Comparison of ENCODE assay signal across 16 cellular contexts in genomic region chr7:120400806-120401455, GRCh38.
DNase-seq lines count a peak whose midpoint lies in the region; ATAC-seq lines count a peak whose summit lies in the region.
"Had no signal": no experiment of that assay in that cellular context is flagged by ENCODE, and none has a peak within 500 bp of the region (broad histone marks: within the 10 kb centered on the region; RNA-seq: fewer than 3 reads in every experiment).

No MANE protein-coding gene starts in this region.

- no peaks in the 10 kb centered on the region for H3K27me3 Mint-ChIP-seq in activated CD4-positive, alpha-beta T cell treated with anti-CD3 and anti-CD28 coated beads, Interleukin-2, amount 10 ng/mL, durations not matched to agents 24 days and 14 days
- H3K27me3 Mint-ChIP-seq: natural killer cell treated with Interleukin-12 subunit alpha and Interleukin-12 subunit beta and Interleukin-15 and Interleukin-18, amount 100 ng/mL, for 72 hours had no signal

- H3K9me3 Mint-ChIP-seq in activated CD4-positive, alpha-beta T cell treated with anti-CD3 and anti-CD28 coated beads, Interleukin-2, amount 10 ng/mL, durations not matched to agents 24 days and 14 days: no peaks in the 10 kb centered on the region

- no peaks in the 10 kb centered on the region for H3K36me3 Mint-ChIP-seq in activated CD4-positive, alpha-beta T cell treated with anti-CD3 and anti-CD28 coated beads, Interleukin-2, amount 10 ng/mL, durations not matched to agents 24 days and 14 days (ENCODE audit: low read depth)
- H3K36me3 Mint-ChIP-seq: natural killer cell treated with Interleukin-12 subunit alpha and Interleukin-12 subunit beta and Interleukin-15 and Interleukin-18, amount 100 ng/mL, for 72 hours had no signal

- no peaks in the 10 kb centered on the region for H3K4me1 Mint-ChIP-seq in activated CD4-positive, alpha-beta T cell treated with anti-CD3 and anti-CD28 coated beads, Interleukin-2, amount 10 ng/mL, durations not matched to agents 24 days and 14 days

- peak; percentile 9 for DNase-seq in OCI-M1 (lab: John Stamatoyannopoulos, UW)
- no peak for DNase-seq in activated CD4-positive, alpha-beta T cell treated with anti-CD3 and anti-CD28 coated beads, Interleukin-2, amount 10 ng/mL, durations not matched to agents 24 days and 14 days
- no peak for DNase-seq in posterior cingulate gyrus
- DNase-seq in NCI-H2107 (lab: John Stamatoyannopoulos, UW): no peak
- DNase-seq in inferior parietal cortex (ENCODE audit: extremely low spot score): no peak
- DNase-seq: HCEC 1CT, hippocampal formation, left lung, NCI-H1417, NCI-H69, sigmoid colon, stomach had no signal

- intact Hi-C loops in activated CD4-positive, alpha-beta T cell treated with anti-CD3 and anti-CD28 coated beads, Interleukin-2, amount 10 ng/mL, durations not matched to agents 24 days and 14 days (cut with micrococcal nuclease): no loop called here
- intact Hi-C loops in posterior cingulate gyrus (cut with DNase I): no loop called here

- no peak overlapping the region for H3K4me3 Mint-ChIP-seq in activated CD4-positive, alpha-beta T cell treated with anti-CD3 and anti-CD28 coated beads, Interleukin-2, amount 10 ng/mL, durations not matched to agents 24 days and 14 days
- H3K4me3 Mint-ChIP-seq: natural killer cell treated with Interleukin-12 subunit alpha and Interleukin-12 subunit beta and Interleukin-15 and Interleukin-18, amount 100 ng/mL, for 72 hours had no signal

- ATAC-seq in GM18511 (IDR thresholded peaks at IDR 0.05; ENCODE audit: unreplicated experiment) (peak; percentile 32), GM21528 (IDR thresholded peaks at IDR 0.05; ENCODE audit: low FRiP score, unreplicated experiment) (peak; percentile 49), HG03066 (IDR thresholded peaks at IDR 0.05; ENCODE audit: low read depth, unreplicated experiment) (peak; percentile 31)
- ATAC-seq: left lung; natural killer cell treated with Interleukin-12 subunit alpha and Interleukin-12 subunit beta and Interleukin-15 and Interleukin-18, amount 100 ng/mL, for 72 hours had no signal

- no peak overlapping the region for H3K27ac Mint-ChIP-seq in activated CD4-positive, alpha-beta T cell treated with anti-CD3 and anti-CD28 coated beads, Interleukin-2, amount 10 ng/mL, durations not matched to agents 24 days and 14 days
- H3K27ac Mint-ChIP-seq: natural killer cell treated with Interleukin-12 subunit alpha and Interleukin-12 subunit beta and Interleukin-15 and Interleukin-18, amount 100 ng/mL, for 72 hours had no signal
